In genomic region chr5:97085126-97085786, GRCh38 we compare ENCODE assay signal across 33 cellular contexts. TPM values are rescaled to one million over a fixed set of nuclear protein-coding genes. Genes with fewer than 3 reads are reported as not detected.
"Had no signal": no experiment of that assay in that cellular context is flagged by ENCODE, and none has a peak within 500 bp of the region (broad histone marks: within the 10 kb centered on the region; RNA-seq: fewer than 3 reads in every experiment).

No MANE protein-coding gene starts in this region.

- H3K4me3 Mint-ChIP-seq: activated CD4-positive, alpha-beta T cell treated with anti-CD3 and anti-CD28 coated beads, Interleukin-2, amount 10 ng/mL, durations not matched to agents 24 days and 14 days; activated CD8-positive, alpha-beta T cell treated with anti-CD3 and anti-CD28 coated beads for 36 hours; activated naive CD8-positive, alpha-beta T cell treated with anti-CD3 and anti-CD28 coated beads for 36 hours; activated T-cell treated with anti-CD3 and anti-CD28 coated beads, Interleukin-2, amount 50 U/mL, for 72 hours; activated T-helper 17 cell treated with anti-CD3 and anti-CD28 coated beads, Interleukin-2, amount 50 U/mL, for 72 hours had no signal

- H3K27ac ChIP-seq: brain microvascular endothelial cell, SJCRH30, SK-N-MC, WERI-Rb-1 had no signal

- H3K9me3 Mint-ChIP-seq: activated T-helper 17 cell treated with anti-CD3 and anti-CD28 coated beads, Interleukin-2, amount 50 U/mL, for 72 hours had no signal

- DNase-seq: activated CD4-positive, alpha-beta T cell treated with anti-CD3 and anti-CD28 coated beads, Interleukin-2, amount 10 ng/mL, durations not matched to agents 24 days and 14 days; activated CD4-positive, alpha-beta T cell treated with anti-CD3 and anti-CD28 coated beads, Interleukin-2, amount 50 U/mL, for 4 hours; activated CD8-positive, alpha-beta T cell treated with anti-CD3 and anti-CD28 coated beads for 36 hours; activated effector memory CD4-positive, alpha-beta T cell treated with anti-CD3 and anti-CD28 coated beads, Interleukin-2, amount 50 U/mL, for 16 hours; activated naive CD4-positive, alpha-beta T cell; activated naive CD4-positive, alpha-beta T cell treated with anti-CD3 and anti-CD28 coated beads, Interleukin-2, amount 50 U/mL, for 16 hours; activated naive CD8-positive, alpha-beta T cell treated with anti-CD3 and anti-CD28 coated beads for 36 hours; activated T-cell treated with anti-CD3 and anti-CD28 coated beads, Interleukin-2, amount 50 U/mL, for 1 hour; activated T-cell treated with anti-CD3 and anti-CD28 coated beads, Interleukin-2, amount 50 U/mL, for 72 hours; amniotic stem cell; aorta; brain microvascular endothelial cell; central memory CD4-positive, alpha-beta T cell; NCI-H1105; NCI-H1417 treated with DMSO at 0.1 percent for 48 hours; NCI-H187 treated with DMSO at 0.1 percent for 48 hours; NCI-H2081; NCI-H2171 treated with DMSO at 0.1 percent for 48 hours; NCI-H2227 treated with DMSO at 0.1 percent for 48 hours; NCI-H446 treated with DMSO at 0.1 percent for 48 hours; NCI-H524; SHP77; SJCRH30; T1000; WERI-Rb-1 had no signal

- H3K4me3 ChIP-seq: SJCRH30, SK-N-MC had no signal

- H3K36me3 Mint-ChIP-seq: activated naive CD8-positive, alpha-beta T cell treated with anti-CD3 and anti-CD28 coated beads for 36 hours had no signal

- H3K27ac Mint-ChIP-seq: activated CD4-positive, alpha-beta T cell treated with anti-CD3 and anti-CD28 coated beads, Interleukin-2, amount 10 ng/mL, durations not matched to agents 24 days and 14 days; activated CD8-positive, alpha-beta T cell treated with anti-CD3 and anti-CD28 coated beads for 36 hours; activated naive CD8-positive, alpha-beta T cell treated with anti-CD3 and anti-CD28 coated beads for 36 hours; activated T-cell treated with anti-CD3 and anti-CD28 coated beads, Interleukin-2, amount 50 U/mL, for 72 hours; activated T-helper 17 cell treated with anti-CD3 and anti-CD28 coated beads, Interleukin-2, amount 50 U/mL, for 72 hours had no signal

- ATAC-seq: activated CD8-positive, alpha-beta T cell treated with anti-CD3 and anti-CD28 coated beads for 36 hours; activated T-cell treated with anti-CD3 and anti-CD28 coated beads, Interleukin-2, amount 50 U/mL, for 72 hours; activated T-helper 17 cell treated with anti-CD3 and anti-CD28 coated beads, Interleukin-2, amount 50 U/mL, for 72 hours; Panc1 had no signal

- H3K9me3 ChIP-seq: SJCRH30 had no signal

- H3K4me1 ChIP-seq: SJCRH30 had no signal

- H3K27me3 Mint-ChIP-seq: activated CD8-positive, alpha-beta T cell treated with anti-CD3 and anti-CD28 coated beads for 36 hours; activated naive CD8-positive, alpha-beta T cell treated with anti-CD3 and anti-CD28 coated beads for 36 hours; activated T-helper 17 cell treated with anti-CD3 and anti-CD28 coated beads, Interleukin-2, amount 50 U/mL, for 72 hours had no signal

- H3K27me3 ChIP-seq: brain microvascular endothelial cell, SJCRH30 had no signal

- H3K36me3 ChIP-seq: brain microvascular endothelial cell, SJCRH30, WERI-Rb-1 had no signal

RNA-seq across cellular contexts. Expression of gene LIX1, which starts 57.2 kb away (rescaled TPM):
- total RNA-seq: activated CD4-positive, alpha-beta T cell treated with anti-CD3 and anti-CD28 coated beads, Interleukin-2, amount 10 ng/mL, durations not matched to agents 24 days and 14 days; activated CD8-positive, alpha-beta memory T cell treated with anti-CD3 and anti-CD28 coated beads for 36 hours; activated CD8-positive, alpha-beta T cell treated with anti-CD3 and anti-CD28 coated beads for 36 hours; activated naive CD8-positive, alpha-beta T cell treated with anti-CD3 and anti-CD28 coated beads for 36 hours; activated T-cell treated with anti-CD3 and anti-CD28 coated beads, Interleukin-2, amount 50 U/mL, for 72 hours; activated T-helper 17 cell treated with anti-CD3 and anti-CD28 coated beads, Interleukin-2, amount 50 U/mL, for 72 hours; aorta; M059J; RPMI7951; T-helper 1 cell treated with Interleukin-12 subunit alpha and Interleukin-12 subunit beta and Interleukin-4 antibody, amounts not matched to agents 30 ng/mL and 1 ng/mL, for 36 hours; T-helper 2 cell treated with Interferon-gamma antibody and Interleukin-4, amounts not matched to agents 100 ng/mL and 5 ng/mL, for 36 hours had no signal
- polyA plus RNA-seq: aorta had no signal
